Comparison of ENCODE assay signal across 8 cellular contexts in the genomic region with DNA sequence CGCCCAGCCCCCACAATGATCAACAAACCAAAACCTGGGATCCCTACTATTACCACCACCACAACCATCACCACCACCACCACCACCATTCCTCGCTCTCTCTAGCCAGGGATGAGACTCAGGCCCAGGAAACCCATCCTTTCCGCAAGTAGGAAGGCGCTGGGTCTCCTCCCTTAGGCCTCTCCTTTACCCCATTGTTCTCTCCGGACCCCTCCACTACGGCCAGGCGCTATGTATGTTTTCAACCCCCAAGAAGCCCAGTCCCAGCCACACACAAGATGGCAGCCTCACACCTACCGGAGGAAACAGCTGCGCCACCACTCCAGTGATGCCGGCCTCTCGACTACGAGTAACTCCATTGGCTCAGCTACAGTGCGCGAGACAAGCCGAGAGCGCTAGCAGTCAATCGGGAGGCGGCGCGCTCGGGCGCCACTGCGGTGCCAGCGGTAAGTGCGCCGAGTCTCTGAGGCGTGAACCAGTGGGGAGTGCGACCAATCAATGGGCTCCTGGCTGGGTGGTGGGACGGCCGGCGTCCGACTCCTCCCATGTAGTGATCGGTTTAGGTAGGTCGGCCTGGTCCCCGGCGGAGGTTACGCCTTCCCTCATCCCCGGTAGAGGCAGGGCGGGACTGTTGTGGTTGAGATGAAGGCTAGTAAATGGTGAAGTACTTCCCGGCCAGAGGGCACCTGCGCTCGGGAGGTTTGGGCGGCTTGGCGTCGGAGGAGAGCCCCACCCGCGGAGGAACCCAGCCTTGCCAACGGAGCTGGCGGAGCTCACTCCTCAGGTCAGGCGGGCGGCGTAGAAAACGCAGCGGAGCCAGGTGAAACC.
DNase-seq lines count a peak whose midpoint lies in the region; ATAC-seq and TF ChIP-seq lines count a peak whose summit lies in the region.

A gene (minus strand): TSS at position 376 of the 828 bp plus-strand sequence. CDS start 61,154 bp downstream, outside the sequence.
A gene with protein sequence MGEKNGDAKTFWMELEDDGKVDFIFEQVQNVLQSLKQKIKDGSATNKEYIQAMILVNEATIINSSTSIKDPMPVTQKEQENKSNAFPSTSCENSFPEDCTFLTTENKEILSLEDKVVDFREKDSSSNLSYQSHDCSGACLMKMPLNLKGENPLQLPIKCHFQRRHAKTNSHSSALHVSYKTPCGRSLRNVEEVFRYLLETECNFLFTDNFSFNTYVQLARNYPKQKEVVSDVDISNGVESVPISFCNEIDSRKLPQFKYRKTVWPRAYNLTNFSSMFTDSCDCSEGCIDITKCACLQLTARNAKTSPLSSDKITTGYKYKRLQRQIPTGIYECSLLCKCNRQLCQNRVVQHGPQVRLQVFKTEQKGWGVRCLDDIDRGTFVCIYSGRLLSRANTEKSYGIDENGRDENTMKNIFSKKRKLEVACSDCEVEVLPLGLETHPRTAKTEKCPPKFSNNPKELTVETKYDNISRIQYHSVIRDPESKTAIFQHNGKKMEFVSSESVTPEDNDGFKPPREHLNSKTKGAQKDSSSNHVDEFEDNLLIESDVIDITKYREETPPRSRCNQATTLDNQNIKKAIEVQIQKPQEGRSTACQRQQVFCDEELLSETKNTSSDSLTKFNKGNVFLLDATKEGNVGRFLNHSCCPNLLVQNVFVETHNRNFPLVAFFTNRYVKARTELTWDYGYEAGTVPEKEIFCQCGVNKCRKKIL (plus strand): TSS at position 586 of the 828 bp plus-strand sequence. CDS start 7,620 bp downstream, outside the sequence.

- TF ChIP-seq CTCF in AG09319 (IDR thresholded peaks at IDR 0.05; ENCODE audit: low read depth, low read length) = peak; percentile 29

- TF ChIP-seq POLR2A in GM18951 (IDR thresholded peaks at IDR 0.05; ENCODE audit: extremely low read depth, insufficient read depth, insufficient read length) = peak; percentile 89

- in situ Hi-C loops in GM18951 (cut with MboI; ENCODE audit: low sequenced_read_pairs, unreplicated experiment) = no loop called here

- DNase-seq in AG09319 (ENCODE audit: extremely low read depth, low read depth) = peak; percentile 97
- DNase-seq in NCI-H226 = peak; percentile 98
- DNase-seq in cerebellar nuclear complex (lab: John Stamatoyannopoulos, UW) = peak; percentile 98 to 99
- DNase-seq in islet precursor cell = peak; percentile 100
- peak; percentile 95 to 99 (median 98) for DNase-seq in stimulated activated CD4-positive, alpha-beta T cell treated with anti-CD3 and anti-CD28 coated beads, Interleukin-12 subunit alpha, Interleukin-12 subunit beta, amount 100 ng/mL, for 48 hours (ENCODE audit: low read depth in 2 of 3, low spot score in 1 of 3)

- peak; percentile 97 for ATAC-seq in HG03196 (IDR thresholded peaks at IDR 0.05; ENCODE audit: unreplicated experiment)
- peak; percentile 94 to 97 for ATAC-seq in activated CD4-positive, CD25-positive, alpha-beta regulatory T cell treated with anti-CD3 and anti-CD28 coated beads, Interleukin-2, amount 50 U/mL, for 24 hours

Comparison
In these comparisons a context has a peak if more than half of its experiments do, and no peak if none do; other contexts are left out.
1. Peak in every context shown above with its lines: DNase-seq and ATAC-seq.